In the genomic region with DNA sequence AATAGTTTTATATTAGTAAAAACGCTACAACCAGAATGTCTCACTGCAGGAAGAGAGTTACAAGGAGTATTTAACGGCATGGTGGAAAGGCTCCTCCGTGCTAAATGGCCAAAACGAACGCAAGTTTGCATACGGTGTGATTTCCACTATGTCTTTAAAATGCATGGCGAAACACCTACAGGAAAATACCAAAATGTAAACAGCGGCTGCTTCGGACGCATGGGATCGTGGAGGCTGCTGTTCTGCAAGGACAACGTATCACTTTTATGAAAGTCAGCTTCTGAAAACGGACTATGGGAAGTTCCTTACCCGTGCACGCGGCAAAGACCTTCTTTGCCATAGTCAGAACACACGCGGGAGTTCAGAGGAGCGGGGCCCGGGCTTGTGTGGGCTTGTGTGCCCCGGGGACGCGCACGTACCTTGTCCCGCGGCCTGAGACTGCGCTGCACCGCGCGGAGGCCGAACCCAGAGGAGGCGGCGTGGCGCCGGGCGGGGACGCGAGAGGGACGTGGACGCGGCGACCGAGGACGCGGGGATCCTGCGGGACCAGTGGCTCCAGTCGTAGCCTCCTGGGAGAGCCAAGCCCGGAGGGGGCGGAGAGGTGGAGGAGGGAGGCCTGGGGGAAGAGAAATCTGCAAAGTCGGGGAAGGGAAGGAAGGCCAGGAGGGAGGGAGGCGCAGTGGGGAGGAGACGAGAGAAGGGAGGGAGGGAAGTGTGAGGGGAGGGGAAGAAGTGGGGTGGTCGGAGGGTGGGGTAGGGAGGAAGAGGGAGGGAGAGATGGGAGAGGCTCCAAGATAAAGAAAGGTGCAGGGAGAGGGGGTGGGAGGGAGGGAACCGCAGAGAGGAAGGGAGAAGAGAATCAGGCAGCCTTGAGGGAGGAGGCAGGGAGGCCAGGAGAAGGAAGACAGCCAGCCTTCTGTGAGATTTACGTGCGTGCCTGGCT, we compare ENCODE assay signal across 8 cellular contexts.
DNase-seq lines count a peak whose midpoint lies in the region; ATAC-seq and TF ChIP-seq lines count a peak whose summit lies in the region.

A gene (minus strand): TSS at position 697 of the 943 bp plus-strand sequence. CDS start 17,140 bp downstream, outside the sequence.

- peak within 1 kb of the TSS; percentile 64 for H3K4me3 ChIP-seq in skeletal muscle cell (ENCODE audit: low read depth, low read length)

- H3K27ac ChIP-seq in RWPE1: peak within 1 kb of the TSS; percentile 94

- TF ChIP-seq CTCF in RWPE1 (conservative IDR thresholded peaks at IDR 0.05; ENCODE audit: low read depth): no peak

- ATAC-seq in GM21515 (IDR thresholded peaks at IDR 0.05; ENCODE audit: unreplicated experiment): peak; percentile 81

- POLR2A ChIA-PET in RWPE1 (lab: Yijun Ruan, JAX; ENCODE audit: low non-redundant PET): no interaction called here

- in situ Hi-C loops in T47D (cut with HindIII; ENCODE audit: low pct_unique_long_range_greater_than_20kb, low sequenced_read_pairs): no loop called here

- CTCF ChIA-PET in RWPE1 (lab: Yijun Ruan, JAX): interaction anchor here (0.6 kb wide), 1 partner anchor 24 kb away, joined by 3 read pairs; no protein-coding TSS in a partner anchor

- peak; percentile 57 for DNase-seq in ELF-1 (ENCODE audit: low read depth, low spot score)
- peak in 54 of 76 experiments; percentile 5 to 72 (median 46) for DNase-seq in HUDEP-2 (lab: John Stamatoyannopoulos, UW; ENCODE audit: unreplicated experiment in 76 of 76)
- DNase-seq in RWPE1 (ENCODE audit: low spot score): peak; percentile 77
- peak; percentile 65 to 91 for DNase-seq in T47D (ENCODE audit: low read depth in 1 of 2, low spot score in 1 of 2)
- peak; percentile 72 for DNase-seq in iPS-NIHi7 (ENCODE audit: extremely low spot score)
- DNase-seq in skeletal muscle cell (ENCODE audit: low read depth): no peak
- DNase-seq in RPMI8226: no peak

Comparison
In these comparisons a context has a peak if more than half of its experiments do, and no peak if none do; other contexts are left out.
1. DNase-seq: peak in ELF-1 (single experiment), HUDEP-2 (54 of 76), RWPE1 (single experiment), T47D (2 of 2) and iPS-NIHi7 (single experiment); none in skeletal muscle cell (single experiment) and RPMI8226 (single experiment).